24 cellular contexts compared by ENCODE assay signal in genomic region chr2:146547236-146547635, GRCh38.
"Had no signal": no experiment of that assay in that cellular context is flagged by ENCODE, and none has a peak within 500 bp of the region (broad histone marks: within the 10 kb centered on the region; RNA-seq: fewer than 3 reads in every experiment).

No MANE protein-coding gene starts in this region.

- DNase-seq: effector CD8-positive, alpha-beta T cell; effector memory CD8-positive, alpha-beta T cell; erythroblast; esophagus squamous epithelium; foreskin fibroblast; foreskin melanocyte; gastrocnemius medialis; glutamatergic neuron; head of caudate nucleus; heart right ventricle; hippocampal formation; left cardiac atrium; left lung; left ventricle myocardium superior; lower lobe of right lung; mammary epithelial cell; mucosa of descending colon; naive B cell had no signal

- H3K4me3 ChIP-seq: coronary artery, esophagus squamous epithelium, gastrocnemius medialis, heart right ventricle, left lung, lower lobe of right lung, mucosa of descending colon had no signal

- H3K36me3 ChIP-seq: esophagus squamous epithelium, gastrocnemius medialis, heart right ventricle, left lung, lower lobe of right lung had no signal

- H3K27ac ChIP-seq: coronary artery, epithelial cell of prostate, esophagus squamous epithelium, gastrocnemius medialis, heart right ventricle, left lung, lower lobe of right lung had no signal

- H3K27me3 ChIP-seq: esophagus squamous epithelium, gastrocnemius medialis, heart right ventricle, left lung had no signal

- H3K9me3 ChIP-seq: esophagus squamous epithelium, gastrocnemius medialis, heart right ventricle, lower lobe of right lung, mucosa of descending colon had no signal

- ATAC-seq: effector memory CD8-positive, alpha-beta T cell; esophagus mucosa; gastrocnemius medialis; heart right ventricle; left cardiac atrium; left lung; left ventricle myocardium superior; lower lobe of right lung; mucosa of descending colon had no signal

- H3K4me1 ChIP-seq: esophagus squamous epithelium, gastrocnemius medialis, heart right ventricle, left lung, lower lobe of right lung had no signal

- FAIRE-seq: colon, islet of Langerhans, keratinocyte had no signal
